In genomic region chr15:89971592-89971997, GRCh38 we compare ENCODE assay signal across 8 cellular contexts. TPM values are rescaled to one million over a fixed set of nuclear protein-coding genes. Genes with fewer than 3 reads are reported as not detected.
DNase-seq lines count a peak whose midpoint lies in the region; ATAC-seq and TF ChIP-seq lines count a peak whose summit lies in the region.

No MANE protein-coding gene starts in this region.

- H3K9me3 Mint-ChIP-seq in activated T-cell treated with anti-CD3 and anti-CD28 coated beads, Interleukin-2, amount 50 U/mL, for 24 hours: no peaks in the 10 kb centered on the region

- H3K27me3 ChIP-seq in foreskin keratinocyte (peaks cover 2% of the 10 kb centered on the region), parathyroid adenoma (ENCODE audit: control insufficient read depth, insufficient read depth, low read length) (no peaks in the 10 kb centered on the region)

- peak; percentile 1 for DNase-seq in AG04449 (ENCODE audit: low read depth, low spot score)
- DNase-seq in GM13977 (ENCODE audit: low spot score): peak; percentile 78
- peak; percentile 61 for DNase-seq in NCI-H82 (lab: John Stamatoyannopoulos, UW)
- peak; percentile 58 for DNase-seq in activated T-cell treated with anti-CD3 and anti-CD28 coated beads, Interleukin-2, amount 50 U/mL, for 24 hours
- DNase-seq in foreskin keratinocyte: peak; percentile 4 to 39

- no peak overlapping the region for H2AFZ ChIP-seq in parathyroid adenoma

- in situ Hi-C loops in GM13977 (cut with MboI; ENCODE audit: low pct_unique_long_range_greater_than_20kb, low sequenced_read_pairs, unreplicated experiment): no loop called here

- no peaks in the 10 kb centered on the region for H3K79me2 ChIP-seq in parathyroid adenoma

- H3K4me3 ChIP-seq in AG04449 (ENCODE audit: low read depth, low read length): no peak overlapping the region
- no peak overlapping the region for H3K4me3 ChIP-seq in parathyroid adenoma (ENCODE audit: low read depth, low read length)

- CTCF ChIA-PET in AG04449 (lab: Yijun Ruan, JAX): interaction anchor here (0.6 to 3.2 kb wide), 13 partner anchors 9 to 239 kb away, joined by 3 to 16 read pairs (median 3); partner anchors contain the start of gene ARPIN

- peak; percentile 63 for ATAC-seq in HG02884 (IDR thresholded peaks at IDR 0.05; ENCODE audit: unreplicated experiment)
- ATAC-seq in foreskin keratinocyte: peak; percentile 95
- ATAC-seq in HG03045 (IDR thresholded peaks at IDR 0.05; ENCODE audit: unreplicated experiment): no peak

- no peak overlapping the region for H3K27ac Mint-ChIP-seq in activated T-cell treated with anti-CD3 and anti-CD28 coated beads, Interleukin-2, amount 50 U/mL, for 24 hours

- H3K27me3 Mint-ChIP-seq in activated T-cell treated with anti-CD3 and anti-CD28 coated beads, Interleukin-2, amount 50 U/mL, for 24 hours: no peaks in the 10 kb centered on the region

- H3K27ac ChIP-seq in foreskin keratinocyte (no peak overlapping the region), parathyroid adenoma (no peak overlapping the region)

- H3K4me1 ChIP-seq in foreskin keratinocyte (no peaks in the 10 kb centered on the region), parathyroid adenoma (no peaks in the 10 kb centered on the region)

- no peak overlapping the region for H3K4me2 ChIP-seq in parathyroid adenoma (ENCODE audit: low read length)

- no peaks in the 10 kb centered on the region for H3K36me3 Mint-ChIP-seq in activated T-cell treated with anti-CD3 and anti-CD28 coated beads, Interleukin-2, amount 50 U/mL, for 24 hours (ENCODE audit: low read depth)

- no peak overlapping the region for H3K4me3 Mint-ChIP-seq in activated T-cell treated with anti-CD3 and anti-CD28 coated beads, Interleukin-2, amount 50 U/mL, for 24 hours

- H3K36me3 ChIP-seq in parathyroid adenoma (ENCODE audit: control insufficient read depth, insufficient read depth, low read length): no peaks in the 10 kb centered on the region

- TF ChIP-seq CTCF in AG04449 (IDR thresholded peaks at IDR 0.05; ENCODE audit: insufficient read depth, low read length, missing control alignments): peak; percentile 71
- TF ChIP-seq CTCF in GM13977 (IDR thresholded peaks at IDR 0.05; ENCODE audit: extremely low read depth, insufficient read depth, missing control alignments): peak; percentile 62
- TF ChIP-seq CTCF in foreskin keratinocyte (conservative IDR thresholded peaks at IDR 0.05): peak; percentile 75
- TF ChIP-seq CTCF in parathyroid adenoma (IDR thresholded peaks at IDR 0.05): peak; percentile 23

- H3K9ac ChIP-seq in parathyroid adenoma: no peak overlapping the region

- no peaks in the 10 kb centered on the region for H3K9me3 ChIP-seq in parathyroid adenoma (ENCODE audit: control insufficient read depth, low read length)

- POLR2A ChIA-PET in AG04449 (lab: Yijun Ruan, JAX): no interaction called here

- no peaks in the 10 kb centered on the region for H3K4me1 Mint-ChIP-seq in activated T-cell treated with anti-CD3 and anti-CD28 coated beads, Interleukin-2, amount 50 U/mL, for 24 hours (ENCODE audit: low read depth)

RNA-seq across cellular contexts. Expression of gene ZNF710, which starts 29.5 kb away (rescaled TPM):
- 30.3 and 36.8 TPM in 2 replicates for total RNA-seq in foreskin keratinocyte
- polyA plus RNA-seq in foreskin keratinocyte: 25.1 and 32.1 TPM in 2 replicates

RNA-seq across cellular contexts. Expression of gene ARPIN, which starts 58.8 kb away (rescaled TPM):
- 10.8 and 12.5 TPM in 2 replicates for total RNA-seq in foreskin keratinocyte
- polyA plus RNA-seq in foreskin keratinocyte: 7.9 and 10.4 TPM in 2 replicates

Comparison
In these comparisons a context has a peak if more than half of its experiments do, and no peak if none do; other contexts are left out.
1. DNase-seq: peak in every context shown above with its lines; median percentile 78 in GM13977; 61 in NCI-H82; 58 in activated T-cell treated with anti-CD3 and anti-CD28 coated beads, Interleukin-2, amount 50 U/mL, for 24 hours; 22 in foreskin keratinocyte; 1 in AG04449.
2. CTCF ChIP-seq: peak in every context shown above with its lines; median percentile 75 in foreskin keratinocyte; 71 in AG04449; 62 in GM13977; 23 in parathyroid adenoma.